Comparison of ENCODE assay signal across 8 cellular contexts in genomic region chr13:40982772-40983171, GRCh38. TPM values are rescaled to one million over a fixed set of nuclear protein-coding genes. Genes with fewer than 3 reads are reported as not detected.
DNase-seq lines count a peak whose midpoint lies in the region; ATAC-seq, FAIRE-seq and TF ChIP-seq lines count a peak whose summit lies in the region.

No MANE protein-coding gene starts in this region.

- H3K36me3 ChIP-seq in SJCRH30, result no peaks in the 10 kb centered on the region
- H3K36me3 ChIP-seq in bronchial epithelial cell (ENCODE audit: control insufficient read depth, insufficient read depth, low read length), result peaks cover 2% of the 10 kb centered on the region
- no peaks in the 10 kb centered on the region for H3K36me3 ChIP-seq in tibial nerve

- peak overlapping the region; percentile 71 for H3K27ac ChIP-seq in SJCRH30
- peak overlapping the region; percentile 34 to 86 (median 82) for H3K27ac ChIP-seq in tibial nerve

- WGBS in tibial nerve, 2 donors, result 7 to 14% methylated on average over 3 of the region's 3 CpGs

- FAIRE-seq in bronchial epithelial cell (lab: Jason Lieb, UNC), result no peak

- peaks cover 25% of the 10 kb centered on the region for H3K4me1 ChIP-seq in SJCRH30
- H3K4me1 ChIP-seq in tibial nerve, result peaks cover 0 to 75% (median 37%) of the 10 kb centered on the region in 4 donors

- TF ChIP-seq POLR2A in tibial nerve (IDR thresholded peaks at IDR 0.05), result peak in 1 of 2 donors; percentile 56

- TF ChIP-seq CTCF in bronchial epithelial cell (IDR thresholded peaks at IDR 0.05; ENCODE audit: insufficient read depth, low read length, severe bottlenecking) (no peak), mesothelial cell of epicardium (IDR thresholded peaks at IDR 0.05; ENCODE audit: unreplicated experiment) (no peak), tibial nerve (IDR thresholded peaks at IDR 0.05) (no peak)

- H3K4me1 Mint-ChIP-seq in mesothelial cell of epicardium, result peaks cover 48% of the 10 kb centered on the region

- DNase-seq in NK-92 treated with Interleukin-12 subunit alpha and Interleukin-12 subunit beta, amount 100 ng/mL, for 24 hours (lab: John Stamatoyannopoulos, UW), result peak; percentile 48
- no peak for DNase-seq in NK-92 (lab: John Stamatoyannopoulos, UW; ENCODE audit: unreplicated experiment)
- peak; percentile 44 to 78 for DNase-seq in SJCRH30
- peak; percentile 72 for DNase-seq in bronchial epithelial cell (ENCODE audit: low read depth)
- no peak for DNase-seq in mesothelial cell of epicardium (ENCODE audit: low spot score in 2 of 2, unreplicated experiment in 2 of 2)
- DNase-seq in tibial nerve (ENCODE audit: low spot score in 2 of 2), result peak in 1 of 2 donors; percentile 41
- no peak for DNase-seq in T1000 (lab: John Stamatoyannopoulos, UW)

- H3K4me3 Mint-ChIP-seq in mesothelial cell of epicardium, result no peak overlapping the region

- peak; percentile 53 for ATAC-seq in HG02973 (IDR thresholded peaks at IDR 0.05; ENCODE audit: unreplicated experiment)

- no peaks in the 10 kb centered on the region for H3K27me3 ChIP-seq in SJCRH30
- H3K27me3 ChIP-seq in bronchial epithelial cell (ENCODE audit: control insufficient read depth, insufficient read depth, low read length), result no peaks in the 10 kb centered on the region
- no peaks in the 10 kb centered on the region for H3K27me3 ChIP-seq in tibial nerve

- H3K4me3 ChIP-seq in SJCRH30, result peak overlapping the region; percentile 51
- no peak overlapping the region for H3K4me3 ChIP-seq in bronchial epithelial cell (ENCODE audit: low read depth, low read length)
- peak overlapping the region in 3 of 4 donors; percentile 6 to 39 (median 31) for H3K4me3 ChIP-seq in tibial nerve

- no peaks in the 10 kb centered on the region for H3K36me3 Mint-ChIP-seq in mesothelial cell of epicardium

- H3K9me3 Mint-ChIP-seq in mesothelial cell of epicardium, result no peaks in the 10 kb centered on the region

- no peaks in the 10 kb centered on the region for H3K27me3 Mint-ChIP-seq in mesothelial cell of epicardium (ENCODE audit: low read depth)

- H3K9me3 ChIP-seq in SJCRH30 (replicated peaks), result no peaks in the 10 kb centered on the region
- H3K9me3 ChIP-seq in tibial nerve, result no peaks in the 10 kb centered on the region

- H3K27ac Mint-ChIP-seq in mesothelial cell of epicardium, result peak overlapping the region; percentile 73

- peak; percentile 83 to 84 for TF ChIP-seq EP300 in tibial nerve (IDR thresholded peaks at IDR 0.05)

RNA-seq across cellular contexts. Expression of gene ELF1, which starts 36.3 kb away (rescaled TPM):
- 30.5 and 32.7 TPM in 2 replicates for total RNA-seq in SJCRH30 (2014; rRNA removed; shearing (Covaris generic))
- total RNA-seq in bronchial epithelial cell (57.7 and 71.3 TPM in 2 replicates), mesothelial cell of epicardium (76.9 to 78.0 TPM (median 77.4 TPM) in 3 replicates), tibial nerve (100 to 1,000 TPM in 2 of 4 donors, 10 to 100 TPM in 2; 54.6 to 118 (median 98.6) TPM)

Comparison
In these comparisons a context has a peak if more than half of its experiments do, and no peak if none do; other contexts are left out.
1. DNase-seq: peak in NK-92 treated with Interleukin-12 subunit alpha and Interleukin-12 subunit beta, amount 100 ng/mL, for 24 hours (single experiment), SJCRH30 (2 of 2) and bronchial epithelial cell (single experiment); none in NK-92 (single experiment), mesothelial cell of epicardium (0 of 2) and T1000 (single experiment).